Comparison of ENCODE assay signal across 8 cellular contexts in genomic region chr11:83241291-83241946, GRCh38. TPM values are rescaled to one million over a fixed set of nuclear protein-coding genes. Genes with fewer than 3 reads are reported as not detected.
DNase-seq lines count a peak whose midpoint lies in the region; ATAC-seq and TF ChIP-seq lines count a peak whose summit lies in the region.

No MANE protein-coding gene starts in this region.

- intact Hi-C loops in Calu3 (cut with micrococcal nuclease; ENCODE audit: unreplicated experiment) = loop anchor here (1.0 to 2.0 kb wide), 2 partner anchors 483 to 579 kb away; no protein-coding TSS in a partner anchor

- H3K27ac ChIP-seq in endodermal cell (ENCODE audit: low read depth, low read length) = no peak overlapping the region

- H3K27me3 Mint-ChIP-seq in Calu3 (ENCODE audit: unreplicated experiment) = no peaks in the 10 kb centered on the region
- no peaks in the 10 kb centered on the region for H3K27me3 Mint-ChIP-seq in endodermal cell (ENCODE audit: insufficient read depth)

- peaks cover 6% of the 10 kb centered on the region for H3K4me1 ChIP-seq in endodermal cell (ENCODE audit: control insufficient read depth, insufficient read depth, low read length)

- H3K36me3 Mint-ChIP-seq in Calu3 (ENCODE audit: insufficient read depth, unreplicated experiment) (no peaks in the 10 kb centered on the region), endodermal cell (ENCODE audit: low read depth) (peaks cover 8% of the 10 kb centered on the region)

- peak; percentile 52 for DNase-seq in Calu3
- peak; percentile 75 for DNase-seq in RPMI7951 (ENCODE audit: low read depth)
- DNase-seq in endodermal cell = peak; percentile 89
- peak; percentile 80 for DNase-seq in mucosa of gallbladder (ENCODE audit: low spot score)

- H3K36me3 ChIP-seq in endodermal cell (ENCODE audit: control insufficient read depth, insufficient read depth, low read length) = no peaks in the 10 kb centered on the region

- TF ChIP-seq CTCF in Calu3 (IDR thresholded peaks at IDR 0.05; ENCODE audit: unreplicated experiment) = no peak
- TF ChIP-seq CTCF in endodermal cell (conservative IDR thresholded peaks at IDR 0.05) = peak; percentile 85

- no peak overlapping the region for H3K4me3 ChIP-seq in endodermal cell (ENCODE audit: low read length)

- H3K9me3 Mint-ChIP-seq in Calu3 (ENCODE audit: low read depth, unreplicated experiment) (no peaks in the 10 kb centered on the region), endodermal cell (peaks cover 7% of the 10 kb centered on the region)

- BruUV-seq in Calu3 (replicated peaks; lab: Mats Ljungman, UMichigan) = no TSS peak

- H3K27me3 ChIP-seq in endodermal cell (ENCODE audit: control insufficient read depth, insufficient read depth, low read length, poor library complexity, severe bottlenecking) = no peaks in the 10 kb centered on the region

- H3K4me1 Mint-ChIP-seq in Calu3 (ENCODE audit: low read depth, unreplicated experiment) (peaks cover 9% of the 10 kb centered on the region), endodermal cell (peaks cover 22% of the 10 kb centered on the region)

- H3K4me3 Mint-ChIP-seq in Calu3 (ENCODE audit: low read depth, unreplicated experiment) (no peak overlapping the region), endodermal cell (no peak overlapping the region)

- ATAC-seq in GM18870 (IDR thresholded peaks at IDR 0.05; ENCODE audit: unreplicated experiment) (peak; percentile 81), HG03469 (IDR thresholded peaks at IDR 0.05; ENCODE audit: unreplicated experiment) (peak; percentile 91), GM19395 (IDR thresholded peaks at IDR 0.05; ENCODE audit: unreplicated experiment) (no peak), HG03439 (IDR thresholded peaks at IDR 0.05; ENCODE audit: unreplicated experiment) (no peak)

- no peak overlapping the region for H3K9ac ChIP-seq in endodermal cell (ENCODE audit: extremely low read depth, low read length, poor library complexity, severe bottlenecking)

- H3K9me3 ChIP-seq in endodermal cell (ENCODE audit: control insufficient read depth, low read length) = peaks cover 18% of the 10 kb centered on the region

- 7 to 9% methylated on average over 3 to 4 of the region's 5 CpGs for WGBS in endodermal cell (ENCODE audit: insufficient coverage in 1 of 2, insufficient read length in 1 of 2), 2 experiments

- H3K27ac Mint-ChIP-seq in Calu3 (ENCODE audit: unreplicated experiment) (no peak overlapping the region), endodermal cell (no peak overlapping the region)

- CTCF ChIA-PET in Calu3 (lab: Charles Lee) = no interaction called here

RNA-seq across cellular contexts. Expression of gene CCDC90B, which starts 44.7 kb away (rescaled TPM):
- total RNA-seq in Calu3 (2022) (21.8 and 23.3 TPM in 2 replicates), endodermal cell (100 to 1,000 TPM in 1 of 2 donors, 10 to 100 TPM in 1; 64.2 to 105 TPM), mucosa of gallbladder (31.9 TPM)
- total RNA-seq in RPMI7951 (2014; rRNA removed; shearing (Covaris generic)) = 71.1 and 72.8 TPM in 2 replicates
- 83.0 TPM for polyA plus RNA-seq in endodermal cell (2013, experiment 1 of 2)
- 94.9 TPM for polyA plus RNA-seq in endodermal cell (2013, experiment 2 of 2)

RNA-seq across cellular contexts. Expression of gene ANKRD42, which starts 47.9 kb away (rescaled TPM):
- total RNA-seq in Calu3 (2022) (5.2 and 5.6 TPM in 2 replicates), endodermal cell (10 to 100 TPM; 11.1 to 11.4 TPM), mucosa of gallbladder (24.5 TPM)
- total RNA-seq in RPMI7951 (2014; rRNA removed; shearing (Covaris generic)) = 4.5 and 5.8 TPM in 2 replicates
- 5.3 TPM for polyA plus RNA-seq in endodermal cell (2013, experiment 1 of 2)
- polyA plus RNA-seq in endodermal cell (2013, experiment 2 of 2) = 6.7 TPM

Comparison
In these comparisons a context has a peak if more than half of its experiments do, and no peak if none do; other contexts are left out.
1. ATAC-seq: peak in GM18870 (single experiment) and HG03469 (single experiment); none in GM19395 (single experiment) and HG03439 (single experiment).
2. Peak in every context shown above with its lines, with median percentiles within 50 percentile points of each other: DNase-seq.